ENCODE assay signal across 9 cellular contexts in genomic region chr2:32825291-32825712, GRCh38.
DNase-seq lines count a peak whose midpoint lies in the region; ATAC-seq and TF ChIP-seq lines count a peak whose summit lies in the region.
"Had no signal": no experiment of that assay in that cellular context is flagged by ENCODE, and none has a peak within 500 bp of the region (broad histone marks: within the 10 kb centered on the region; RNA-seq: fewer than 3 reads in every experiment).

No MANE protein-coding gene starts in this region.

- H3K27ac ChIP-seq in fibroblast of lung (ENCODE audit: insufficient read depth, low read length), result no peak overlapping the region

- H3K9me3 ChIP-seq in fibroblast of lung (ENCODE audit: control insufficient read depth, insufficient read depth, low read depth, low read length), result no peaks in the 10 kb centered on the region

- no peak overlapping the region for H3K4me3 ChIP-seq in fibroblast of lung (replicated peaks in 1 of 4; ENCODE audit: control extremely low read depth in 1 of 4, insufficient read depth in 1 of 4, low read depth in 3 of 4, low read length in 4 of 4)

- DNase-seq in DMS79 (lab: John Stamatoyannopoulos, UW), result peak; percentile 13
- peak; percentile 14 for DNase-seq in NCI-H69 (lab: John Stamatoyannopoulos, UW)
- peak; percentile 45 to 62 for DNase-seq in fibroblast of lung (ENCODE audit: low read depth in 2 of 2)
- DNase-seq in midbrain (lab: John Stamatoyannopoulos, UW), result peak; percentile 47
- no peak for DNase-seq in central memory CD4-positive, alpha-beta T cell
- DNase-seq: cerebellar nuclear complex had no signal

- H3K4me1 ChIP-seq in fibroblast of lung (ENCODE audit: control insufficient read depth, extremely low read depth, insufficient read depth, low read length), result no peaks in the 10 kb centered on the region

- H4K20me1 ChIP-seq in fibroblast of lung (ENCODE audit: control insufficient read depth, extremely low read depth, insufficient read depth, low read length), result no peaks in the 10 kb centered on the region

- H3K36me3 ChIP-seq in fibroblast of lung (ENCODE audit: control insufficient read depth, insufficient read depth, low read length), result no peaks in the 10 kb centered on the region

- no peaks in the 10 kb centered on the region for H3K79me2 ChIP-seq in fibroblast of lung (ENCODE audit: control insufficient read depth, insufficient read depth, low read length)

- no peak overlapping the region for H3K9ac ChIP-seq in fibroblast of lung (ENCODE audit: insufficient read depth, low read length)

- TF ChIP-seq CTCF in fibroblast of lung (conservative IDR thresholded peaks at IDR 0.05 in 1 of 2, IDR thresholded peaks at IDR 0.05 in 1 of 2; ENCODE audit: low read depth in 1 of 2, low read length in 2 of 2), result no peak

- ATAC-seq in GM19467 (IDR thresholded peaks at IDR 0.05; ENCODE audit: unreplicated experiment) (no peak), HG03521 (IDR thresholded peaks at IDR 0.05; ENCODE audit: unreplicated experiment) (no peak), GM18520 (IDR thresholded peaks at IDR 0.05; ENCODE audit: unreplicated experiment) (no peak)

- H2AFZ ChIP-seq in fibroblast of lung (ENCODE audit: low read length), result no peak overlapping the region

- no peaks in the 10 kb centered on the region for H3K27me3 ChIP-seq in fibroblast of lung (ENCODE audit: control insufficient read depth, insufficient read depth, low read length)

- no peak overlapping the region for H3K4me2 ChIP-seq in fibroblast of lung (ENCODE audit: extremely low read depth, insufficient read depth, low read length)
